In the genomic region with DNA sequence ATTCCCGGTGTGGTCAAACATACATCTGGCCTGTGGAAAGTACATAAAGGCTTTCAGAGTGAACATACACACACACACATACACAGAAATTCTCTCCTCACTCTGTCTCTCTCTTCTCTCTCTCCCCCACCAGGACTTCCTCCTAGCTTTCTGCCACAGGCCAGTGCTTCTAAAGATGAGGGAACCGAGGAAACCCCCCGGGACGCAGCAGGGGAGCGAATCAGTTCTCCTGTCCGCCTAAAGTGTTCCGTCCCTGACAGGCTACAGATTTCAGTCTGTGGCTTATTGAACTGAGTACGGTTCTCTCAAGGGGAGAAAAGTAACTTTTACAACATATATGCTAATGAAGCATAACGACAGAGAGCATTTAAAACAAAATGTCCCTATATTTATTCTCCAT, we compare ENCODE assay signal across 1 cellular context.
TF ChIP-seq lines count a peak whose summit lies in the region.

No MANE protein-coding gene starts in this region.

TF ChIP-seq in GM23338, 12 proteins besides CTCF, POLR2A, EP300 and RAD21:
- TF ChIP-seq, protein P1, sequence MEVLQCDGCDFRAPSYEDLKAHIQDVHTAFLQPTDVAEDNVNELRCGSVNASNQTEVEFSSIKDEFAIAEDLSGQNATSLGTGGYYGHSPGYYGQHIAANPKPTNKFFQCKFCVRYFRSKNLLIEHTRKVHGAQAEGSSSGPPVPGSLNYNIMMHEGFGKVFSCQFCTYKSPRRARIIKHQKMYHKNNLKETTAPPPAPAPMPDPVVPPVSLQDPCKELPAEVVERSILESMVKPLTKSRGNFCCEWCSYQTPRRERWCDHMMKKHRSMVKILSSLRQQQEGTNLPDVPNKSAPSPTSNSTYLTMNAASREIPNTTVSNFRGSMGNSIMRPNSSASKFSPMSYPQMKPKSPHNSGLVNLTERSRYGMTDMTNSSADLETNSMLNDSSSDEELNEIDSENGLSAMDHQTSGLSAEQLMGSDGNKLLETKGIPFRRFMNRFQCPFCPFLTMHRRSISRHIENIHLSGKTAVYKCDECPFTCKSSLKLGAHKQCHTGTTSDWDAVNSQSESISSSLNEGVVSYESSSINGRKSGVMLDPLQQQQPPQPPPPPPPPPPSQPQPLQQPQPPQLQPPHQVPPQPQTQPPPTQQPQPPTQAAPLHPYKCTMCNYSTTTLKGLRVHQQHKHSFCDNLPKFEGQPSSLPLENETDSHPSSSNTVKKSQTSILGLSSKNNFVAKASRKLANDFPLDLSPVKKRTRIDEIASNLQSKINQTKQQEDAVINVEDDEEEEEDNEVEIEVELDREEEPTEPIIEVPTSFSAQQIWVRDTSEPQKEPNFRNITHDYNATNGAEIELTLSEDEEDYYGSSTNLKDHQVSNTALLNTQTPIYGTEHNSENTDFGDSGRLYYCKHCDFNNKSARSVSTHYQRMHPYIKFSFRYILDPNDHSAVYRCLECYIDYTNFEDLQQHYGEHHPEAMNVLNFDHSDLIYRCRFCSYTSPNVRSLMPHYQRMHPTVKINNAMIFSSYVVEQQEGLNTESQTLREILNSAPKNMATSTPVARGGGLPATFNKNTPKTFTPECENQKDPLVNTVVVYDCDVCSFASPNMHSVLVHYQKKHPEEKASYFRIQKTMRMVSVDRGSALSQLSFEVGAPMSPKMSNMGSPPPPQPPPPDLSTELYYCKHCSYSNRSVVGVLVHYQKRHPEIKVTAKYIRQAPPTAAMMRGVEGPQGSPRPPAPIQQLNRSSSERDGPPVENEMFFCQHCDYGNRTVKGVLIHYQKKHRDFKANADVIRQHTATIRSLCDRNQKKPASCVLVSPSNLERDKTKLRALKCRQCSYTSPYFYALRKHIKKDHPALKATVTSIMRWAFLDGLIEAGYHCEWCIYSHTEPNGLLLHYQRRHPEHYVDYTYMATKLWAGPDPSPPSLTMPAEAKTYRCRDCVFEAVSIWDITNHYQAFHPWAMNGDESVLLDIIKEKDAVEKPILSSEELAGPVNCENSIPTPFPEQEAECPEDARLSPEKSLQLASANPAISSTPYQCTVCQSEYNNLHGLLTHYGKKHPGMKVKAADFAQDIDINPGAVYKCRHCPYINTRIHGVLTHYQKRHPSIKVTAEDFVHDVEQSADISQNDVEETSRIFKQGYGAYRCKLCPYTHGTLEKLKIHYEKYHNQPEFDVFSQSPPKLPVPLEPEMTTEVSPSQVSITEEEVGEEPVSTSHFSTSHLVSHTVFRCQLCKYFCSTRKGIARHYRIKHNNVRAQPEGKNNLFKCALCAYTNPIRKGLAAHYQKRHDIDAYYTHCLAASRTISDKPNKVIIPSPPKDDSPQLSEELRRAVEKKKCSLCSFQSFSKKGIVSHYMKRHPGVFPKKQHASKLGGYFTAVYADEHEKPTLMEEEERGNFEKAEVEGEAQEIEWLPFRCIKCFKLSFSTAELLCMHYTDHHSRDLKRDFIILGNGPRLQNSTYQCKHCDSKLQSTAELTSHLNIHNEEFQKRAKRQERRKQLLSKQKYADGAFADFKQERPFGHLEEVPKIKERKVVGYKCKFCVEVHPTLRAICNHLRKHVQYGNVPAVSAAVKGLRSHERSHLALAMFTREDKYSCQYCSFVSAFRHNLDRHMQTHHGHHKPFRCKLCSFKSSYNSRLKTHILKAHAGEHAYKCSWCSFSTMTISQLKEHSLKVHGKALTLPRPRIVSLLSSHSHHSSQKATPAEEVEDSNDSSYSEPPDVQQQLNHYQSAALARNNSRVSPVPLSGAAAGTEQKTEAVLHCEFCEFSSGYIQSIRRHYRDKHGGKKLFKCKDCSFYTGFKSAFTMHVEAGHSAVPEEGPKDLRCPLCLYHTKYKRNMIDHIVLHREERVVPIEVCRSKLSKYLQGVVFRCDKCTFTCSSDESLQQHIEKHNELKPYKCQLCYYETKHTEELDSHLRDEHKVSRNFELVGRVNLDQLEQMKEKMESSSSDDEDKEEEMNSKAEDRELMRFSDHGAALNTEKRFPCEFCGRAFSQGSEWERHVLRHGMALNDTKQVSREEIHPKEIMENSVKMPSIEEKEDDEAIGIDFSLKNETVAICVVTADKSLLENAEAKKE (CRISPR knock-in tag; IDR thresholded peaks at IDR 0.05), result no peak
- no peak for TF ChIP-seq POLR2AphosphoS5 (IDR thresholded peaks at IDR 0.05; ENCODE audit: low read depth)
- TF ChIP-seq ZNF331 (CRISPR knock-in tag; IDR thresholded peaks at IDR 0.05; ENCODE audit: low read depth), result no peak
- no peak for TF ChIP-seq EZH2 (IDR thresholded peaks at IDR 0.05; ENCODE audit: low read depth, unreplicated experiment)
- TF ChIP-seq NANOG (IDR thresholded peaks at IDR 0.05; ENCODE audit: borderline replicate concordance), result no peak
- TF ChIP-seq CREB1 (CRISPR knock-in tag; IDR thresholded peaks at IDR 0.05; ENCODE audit: low read depth), result no peak
- no peak for TF ChIP-seq JUNB (IDR thresholded peaks at IDR 0.05; ENCODE audit: unreplicated experiment)
- TF ChIP-seq REST (IDR thresholded peaks at IDR 0.05; ENCODE audit: unreplicated experiment), result no peak
- TF ChIP-seq EZH2phosphoT487 (IDR thresholded peaks at IDR 0.05; ENCODE audit: unreplicated experiment), result no peak
- no peak for TF ChIP-seq ZNF114 (CRISPR knock-in tag; IDR thresholded peaks at IDR 0.05)
- no peak for TF ChIP-seq STAT1 (IDR thresholded peaks at IDR 0.05; ENCODE audit: unreplicated experiment)
